ENCODE assay signal across 21 cellular contexts in genomic region chr13:41150058-41150457, GRCh38. TPM values are rescaled to one million over a fixed set of nuclear protein-coding genes. Genes with fewer than 3 reads are reported as not detected.
DNase-seq lines count a peak whose midpoint lies in the region; ATAC-seq, FAIRE-seq and TF ChIP-seq lines count a peak whose summit lies in the region.
"Had no signal": no experiment of that assay in that cellular context is flagged by ENCODE, and none has a peak within 500 bp of the region (broad histone marks: within the 10 kb centered on the region; RNA-seq: fewer than 3 reads in every experiment).

No MANE protein-coding gene starts in this region.

- no peak for TF ChIP-seq EP300 in Ishikawa (IDR thresholded peaks at IDR 0.05; ENCODE audit: borderline replicate concordance)

- no peak for FAIRE-seq in bronchial epithelial cell (lab: Jason Lieb, UNC)
- FAIRE-seq: A549, D721Med, GM12878, H54, HepG2 had no signal

- peak; percentile 28 for ATAC-seq in foreskin keratinocyte
- ATAC-seq in GM18873 (IDR thresholded peaks at IDR 0.05; ENCODE audit: low FRiP score, unreplicated experiment), result no peak
- no peak for ATAC-seq in GM21825 (IDR thresholded peaks at IDR 0.05; ENCODE audit: unreplicated experiment)
- ATAC-seq: A549, GM12878, GM23338, HepG2 had no signal

- DNase-seq in DMS53 (lab: John Stamatoyannopoulos, UW) (peak; percentile 16), DMS53 treated with DMSO at 0.1 percent for 48 hours (lab: John Stamatoyannopoulos, UW; ENCODE audit: unreplicated experiment) (no peak), bronchial epithelial cell (ENCODE audit: low read depth) (peak; percentile 37), foreskin keratinocyte (peak; percentile 44 to 71), SW480 (ENCODE audit: low spot score) (no peak)
- DNase-seq: AML-193; Caco-2; CD4-positive, alpha-beta T cell; DMS79 treated with DMSO at 0.1 percent for 48 hours; HCEC 1CT had no signal

- H3K36me3 ChIP-seq in bronchial epithelial cell (ENCODE audit: control insufficient read depth, insufficient read depth, low read length), result no peaks in the 10 kb centered on the region

- no peak for TF ChIP-seq CTCF in bronchial epithelial cell (IDR thresholded peaks at IDR 0.05; ENCODE audit: insufficient read depth, low read length, severe bottlenecking)
- TF ChIP-seq CTCF in foreskin keratinocyte (conservative IDR thresholded peaks at IDR 0.05), result no peak

- H3K27ac ChIP-seq in foreskin keratinocyte, result no peak overlapping the region
- H3K27ac ChIP-seq: 22Rv1, A549, C4-2B had no signal

- H3K27me3 ChIP-seq in bronchial epithelial cell (ENCODE audit: control insufficient read depth, insufficient read depth, low read length), result no peaks in the 10 kb centered on the region
- H3K27me3 ChIP-seq in foreskin keratinocyte, result no peaks in the 10 kb centered on the region

- H3K4me3 ChIP-seq in bronchial epithelial cell (ENCODE audit: low read depth, low read length), result no peak overlapping the region
- H3K4me3 ChIP-seq: A549, GM12878, GM23338 had no signal

- H3K4me1 ChIP-seq in foreskin keratinocyte, result peaks cover 9% of the 10 kb centered on the region
- H3K4me1 ChIP-seq: A549, Caco-2 had no signal

- no peak for TF ChIP-seq RAD21 in Ishikawa (IDR thresholded peaks at IDR 0.05; ENCODE audit: low read depth)

TF ChIP-seq in Ishikawa, 13 proteins besides CTCF, POLR2A, EP300 and RAD21:
- no peak for TF ChIP-seq ZBTB7A (IDR thresholded peaks at IDR 0.05; ENCODE audit: low read depth)
- TF ChIP-seq NFIC (IDR thresholded peaks at IDR 0.05), result peak; percentile 54
- TF ChIP-seq TAF1 (IDR thresholded peaks at IDR 0.05; ENCODE audit: low read depth), result no peak
TF ChIP-seq in Ishikawa: peak in this region for 1.

RNA-seq across cellular contexts. Expression of gene KBTBD6, which starts 17.5 kb away (rescaled TPM):
- total RNA-seq in bronchial epithelial cell, result 4.6 and 6.3 TPM in 2 replicates
- total RNA-seq in foreskin keratinocyte, result 7.7 and 9.5 TPM in 2 replicates
- polyA plus RNA-seq in foreskin keratinocyte, result 2.0 and 2.9 TPM in 2 replicates

RNA-seq across cellular contexts. Expression of gene KBTBD7, which starts 44.3 kb away (rescaled TPM):
- 7.2 and 9.5 TPM in 2 replicates for total RNA-seq in bronchial epithelial cell
- 4.2 and 4.5 TPM in 2 replicates for total RNA-seq in foreskin keratinocyte
- polyA plus RNA-seq in foreskin keratinocyte, result 1.2 and 1.6 TPM in 2 replicates

Comparison
In these comparisons a context has a peak if more than half of its experiments do, and no peak if none do; other contexts are left out.
1. DNase-seq: peak in DMS53 (single experiment), bronchial epithelial cell (single experiment) and foreskin keratinocyte (2 of 2); none in DMS53 treated with DMSO at 0.1 percent for 48 hours (single experiment) and SW480 (single experiment).